Comparison of ENCODE assay signal across 8 cellular contexts in the genomic region with DNA sequence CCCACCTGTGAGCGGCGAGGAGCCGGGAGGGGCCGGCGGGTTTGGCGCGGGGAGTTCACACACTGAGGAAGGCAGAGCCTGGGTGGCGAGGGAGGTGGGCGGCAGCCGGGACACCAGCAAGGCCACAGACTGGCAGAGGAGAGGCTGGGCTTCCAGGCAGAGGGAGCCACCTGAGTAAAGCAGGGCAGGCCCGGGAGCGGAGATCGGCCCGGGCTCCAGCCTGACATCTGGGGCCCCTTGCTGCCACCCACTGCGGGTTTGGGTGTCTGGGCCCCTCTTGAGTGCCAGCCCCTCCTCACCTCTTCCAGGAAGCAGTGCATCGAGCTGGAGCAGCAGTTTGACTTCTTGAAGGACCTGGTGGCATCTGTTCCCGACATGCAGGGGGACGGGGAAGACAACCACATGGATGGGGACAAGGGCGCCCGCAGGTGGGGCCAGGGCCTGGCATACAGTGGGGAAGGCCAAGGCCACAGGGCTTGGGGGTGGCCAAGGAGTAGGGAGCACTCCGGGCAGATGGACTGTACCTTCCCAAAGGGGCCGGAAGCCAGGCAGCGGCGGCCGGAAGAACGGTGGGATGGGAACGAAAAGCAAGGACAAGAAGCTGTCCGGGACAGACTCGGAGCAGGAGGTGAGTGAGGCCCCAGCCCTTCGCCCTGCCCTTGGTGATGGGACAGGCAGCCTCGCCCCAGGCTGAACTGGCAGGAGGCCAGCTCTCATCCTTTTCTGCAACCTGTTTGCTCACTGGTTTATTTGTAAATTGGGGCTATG.
DNase-seq lines count a peak whose midpoint lies in the region; FAIRE-seq and TF ChIP-seq lines count a peak whose summit lies in the region.

No MANE protein-coding gene starts in this region.

- H3K4me1 ChIP-seq in muscle layer of duodenum (ENCODE audit: control insufficient read depth in 1 of 2, insufficient read depth in 2 of 2, low read length in 2 of 2), result peaks cover 7 to 45% of the 10 kb centered on the region in 2 donors

- H3K4me3 ChIP-seq in cardiac fibroblast (replicated peaks in 1 of 2; ENCODE audit: low read depth in 2 of 2, low read length in 2 of 2) (peak overlapping the region; percentile 80 to 86), muscle layer of duodenum (ENCODE audit: low read depth in 1 of 2, low read length in 2 of 2) (peak overlapping the region; percentile 60 to 89)

- peaks cover 14 to 26% of the 10 kb centered on the region in 2 donors for H3K36me3 ChIP-seq in muscle layer of duodenum (ENCODE audit: control insufficient read depth in 1 of 2, insufficient read depth in 2 of 2, low read length in 2 of 2)

- peak; percentile 80 for FAIRE-seq in HTR-8/SVneo (lab: Jason Lieb, UNC)

- H3K9me3 ChIP-seq in muscle layer of duodenum (ENCODE audit: control insufficient read depth in 1 of 2, low read length in 2 of 2), result no peaks in the 10 kb centered on the region

- no peaks in the 10 kb centered on the region for H3K27me3 ChIP-seq in muscle layer of duodenum (ENCODE audit: low read depth, low read length)

- no peak for TF ChIP-seq CTCF in cardiac fibroblast (IDR thresholded peaks at IDR 0.05; ENCODE audit: low read depth, low read length)
- no peak for TF ChIP-seq CTCF in GM13977 (IDR thresholded peaks at IDR 0.05; ENCODE audit: extremely low read depth, insufficient read depth, missing control alignments)
- TF ChIP-seq CTCF in GM10266 (IDR thresholded peaks at IDR 0.05; ENCODE audit: control insufficient read depth, insufficient read depth, low read depth, missing control alignments), result no peak

- DNase-seq in GM03348 (ENCODE audit: low spot score) (peak; percentile 30), HTR-8/SVneo (ENCODE audit: insufficient read length, low spot score) (no peak), cardiac fibroblast (ENCODE audit: low read depth in 2 of 2) (no peak), AG08395 (ENCODE audit: low spot score) (no peak), MV-4-11 (lab: John Stamatoyannopoulos, UW) (no peak), GM13977 (ENCODE audit: low spot score) (no peak), GM10266 (ENCODE audit: extremely low spot score) (no peak)

- no peak overlapping the region for H3K27ac ChIP-seq in muscle layer of duodenum (ENCODE audit: low read length)

- in situ Hi-C loops in GM13977 (cut with MboI; ENCODE audit: low pct_unique_long_range_greater_than_20kb, low sequenced_read_pairs, unreplicated experiment), result no loop called here
